1 cellular context compared by ENCODE assay signal in genomic region chr22:19605508-19606331, GRCh38.
TF ChIP-seq lines count a peak whose summit lies in the region.

No MANE protein-coding gene starts in this region.

TF ChIP-seq in K562, 482 proteins besides CTCF, POLR2A, EP300 and RAD21 (continued from another document and continues in another):
- TF ChIP-seq ATF2 (CRISPR knock-in tag; IDR thresholded peaks at IDR 0.05) (peak; percentile 54; the same call in 1 of the 2 replicates), ETV1 (tag; conservative IDR thresholded peaks at IDR 0.05; ENCODE audit: low read depth) (no peak), CREBBP (IDR thresholded peaks at IDR 0.05; ENCODE audit: low read depth, low read length) (no peak), ZBTB2 (IDR thresholded peaks at IDR 0.05) (no peak), SUPT5H (IDR thresholded peaks at IDR 0.05) (no peak), ZNF398 (CRISPR knock-in tag; IDR thresholded peaks at IDR 0.05) (no peak), HSF4 (CRISPR knock-in tag; IDR thresholded peaks at IDR 0.05; ENCODE audit: borderline replicate concordance) (no peak), PHF20 (IDR thresholded peaks at IDR 0.05; ENCODE audit: partially characterized antibody) (no peak), OTX1 (CRISPR knock-in tag; IDR thresholded peaks at IDR 0.05) (no peak), TAF7 (tag; IDR thresholded peaks at IDR 0.05) (no peak), ZNF785 (CRISPR knock-in tag; IDR thresholded peaks at IDR 0.05) (no peak), SREBF1 (IDR thresholded peaks at IDR 0.05; ENCODE audit: borderline replicate concordance, low read depth, low read length) (no peak), BCL6 (CRISPR knock-in tag; IDR thresholded peaks at IDR 0.05) (no peak), ESRRA (IDR thresholded peaks at IDR 0.05; ENCODE audit: borderline replicate concordance, low read depth) (no peak), HDAC3 (IDR thresholded peaks at IDR 0.05; ENCODE audit: borderline replicate concordance, partially characterized antibody) (no peak), SRSF7 (optimal IDR thresholded peaks at IDR 0.05; ENCODE audit: low read depth, low read length) (no peak), ZNF668 (CRISPR knock-in tag; IDR thresholded peaks at IDR 0.05) (no peak), NR1H2 (CRISPR knock-in tag; IDR thresholded peaks at IDR 0.05) (no peak), FOXK2 (conservative IDR thresholded peaks at IDR 0.05 in 1 of 2, IDR thresholded peaks at IDR 0.05 in 1 of 2; ENCODE audit: low read depth in 2 of 2) (no peak), KLF10 (CRISPR knock-in tag; IDR thresholded peaks at IDR 0.05) (no peak), SOX6 (IDR thresholded peaks at IDR 0.05) (no peak), ARID4B (CRISPR knock-in tag; IDR thresholded peaks at IDR 0.05) (0 out of 2 replicates have a peak, but pooled peaks have one; percentile 1), SMAD3 (CRISPR knock-in tag; conservative IDR thresholded peaks at IDR 0.05) (no peak), ZZZ3 (IDR thresholded peaks at IDR 0.05) (no peak), ELK1 (CRISPR knock-in tag; IDR thresholded peaks at IDR 0.05) (no peak), MBD2 (IDR thresholded peaks at IDR 0.05; ENCODE audit: borderline replicate concordance, low read depth) (no peak), RBM14 (IDR thresholded peaks at IDR 0.05; ENCODE audit: borderline replicate concordance, insufficient read depth, low read depth, low read length) (peak; percentile 92; the same call in 1 of the 2 replicates), MED1 (CRISPR knock-in tag; IDR thresholded peaks at IDR 0.05; ENCODE audit: borderline replicate concordance) (no peak), HDGF (IDR thresholded peaks at IDR 0.05) (no peak), GABPA (tag; conservative IDR thresholded peaks at IDR 0.05; ENCODE audit: low read depth) (no peak), FOXK1 (CRISPR knock-in tag; IDR thresholded peaks at IDR 0.05; ENCODE audit: borderline replicate concordance) (no peak), HNRNPL (IDR thresholded peaks at IDR 0.05; ENCODE audit: low read depth, low read length) (no peak), FUS (optimal IDR thresholded peaks at IDR 0.05; ENCODE audit: low read depth, low read length) (no peak), E2F5 (CRISPR knock-in tag; IDR thresholded peaks at IDR 0.05) (no peak), MCM5 (IDR thresholded peaks at IDR 0.05; ENCODE audit: low read depth) (no peak), STAT6 (CRISPR knock-in tag; IDR thresholded peaks at IDR 0.05) (peak; percentile 61; the same call in 1 of the 2 replicates), KAT7 (CRISPR knock-in tag; IDR thresholded peaks at IDR 0.05; ENCODE audit: borderline replicate concordance) (no peak), RBFOX2 (IDR thresholded peaks at IDR 0.05; ENCODE audit: low read depth, low read length) (no peak), REST (CRISPR knock-in tag; IDR thresholded peaks at IDR 0.05; ENCODE audit: low read depth) (0 out of 2 replicates have a peak, but pooled peaks have one; percentile 18), EZH2 (IDR thresholded peaks at IDR 0.05; ENCODE audit: borderline replicate concordance, low read depth, low read length) (no peak), LEF1 (IDR thresholded peaks at IDR 0.05) (no peak), ZNF124 (CRISPR knock-in tag; IDR thresholded peaks at IDR 0.05) (0 out of 2 replicates have a peak, but pooled peaks have one; percentile 73), THAP12 (CRISPR knock-in tag; IDR thresholded peaks at IDR 0.05) (peak; percentile 56; the same call in 1 of the 2 replicates), RFX5 (IDR thresholded peaks at IDR 0.05; ENCODE audit: low read depth, low read length) (no peak), RBBP5 (IDR thresholded peaks at IDR 0.05; ENCODE audit: borderline replicate concordance, insufficient read depth, low read length, poor library complexity, severe bottlenecking) (no peak), PRMT5 (CRISPR knock-in tag; IDR thresholded peaks at IDR 0.05) (no peak), CBFB (CRISPR knock-in tag; IDR thresholded peaks at IDR 0.05) (peak; percentile 5; the same call in 1 of the 2 replicates)
